ENCODE assay signal across 1 cellular context in genomic region chr4:139555073-139555704, GRCh38.
TF ChIP-seq lines count a peak whose summit lies in the region.

No MANE protein-coding gene starts in this region.

TF ChIP-seq in HepG2, 621 proteins besides CTCF, POLR2A, EP300 and RAD21 (continued from another document and continues in another):
- TF ChIP-seq, protein P1, sequence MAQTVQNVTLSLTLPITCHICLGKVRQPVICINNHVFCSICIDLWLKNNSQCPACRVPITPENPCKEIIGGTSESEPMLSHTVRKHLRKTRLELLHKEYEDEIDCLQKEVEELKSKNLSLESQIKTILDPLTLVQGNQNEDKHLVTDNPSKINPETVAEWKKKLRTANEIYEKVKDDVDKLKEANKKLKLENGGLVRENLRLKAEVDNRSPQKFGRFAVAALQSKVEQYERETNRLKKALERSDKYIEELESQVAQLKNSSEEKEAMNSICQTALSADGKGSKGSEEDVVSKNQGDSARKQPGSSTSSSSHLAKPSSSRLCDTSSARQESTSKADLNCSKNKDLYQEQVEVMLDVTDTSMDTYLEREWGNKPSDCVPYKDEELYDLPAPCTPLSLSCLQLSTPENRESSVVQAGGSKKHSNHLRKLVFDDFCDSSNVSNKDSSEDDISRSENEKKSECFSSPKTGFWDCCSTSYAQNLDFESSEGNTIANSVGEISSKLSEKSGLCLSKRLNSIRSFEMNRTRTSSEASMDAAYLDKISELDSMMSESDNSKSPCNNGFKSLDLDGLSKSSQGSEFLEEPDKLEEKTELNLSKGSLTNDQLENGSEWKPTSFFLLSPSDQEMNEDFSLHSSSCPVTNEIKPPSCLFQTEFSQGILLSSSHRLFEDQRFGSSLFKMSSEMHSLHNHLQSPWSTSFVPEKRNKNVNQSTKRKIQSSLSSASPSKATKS (CRISPR knock-in tag; IDR thresholded peaks at IDR 0.05), result no peak
- TF ChIP-seq ISL2 (CRISPR knock-in tag; IDR thresholded peaks at IDR 0.05) (no peak), E2F1 (CRISPR knock-in tag; IDR thresholded peaks at IDR 0.05) (no peak), ZNF432 (CRISPR knock-in tag; IDR thresholded peaks at IDR 0.05; ENCODE audit: borderline replicate concordance) (no peak), ZFAT (CRISPR knock-in tag; conservative IDR thresholded peaks at IDR 0.05) (no peak), ZIK1 (CRISPR knock-in tag; IDR thresholded peaks at IDR 0.05; ENCODE audit: borderline replicate concordance, low read depth) (no peak), JUNB (CRISPR knock-in tag; IDR thresholded peaks at IDR 0.05; ENCODE audit: borderline replicate concordance) (no peak), U2AF1 (optimal IDR thresholded peaks at IDR 0.05; ENCODE audit: low read depth, low read length) (no peak), MBNL3 (CRISPR knock-in tag; conservative IDR thresholded peaks at IDR 0.05) (no peak), ZNF556 (CRISPR knock-in tag; IDR thresholded peaks at IDR 0.05; ENCODE audit: borderline replicate concordance) (no peak), ZNF773 (CRISPR knock-in tag; IDR thresholded peaks at IDR 0.05; ENCODE audit: borderline replicate concordance) (no peak), NFKB2 (CRISPR knock-in tag; IDR thresholded peaks at IDR 0.05; ENCODE audit: borderline replicate concordance) (no peak), SALL1 (CRISPR knock-in tag; IDR thresholded peaks at IDR 0.05) (peak; percentile 45; the same call in 1 of the 2 replicates), RNF2 (conservative IDR thresholded peaks at IDR 0.05; ENCODE audit: low read depth) (peak; percentile 25; the same call in 1 of the 2 replicates), PLSCR1 (CRISPR knock-in tag; IDR thresholded peaks at IDR 0.05; ENCODE audit: borderline replicate concordance) (no peak), ZNF235 (CRISPR knock-in tag; IDR thresholded peaks at IDR 0.05; ENCODE audit: borderline replicate concordance) (no peak), ZNF317 (CRISPR knock-in tag; IDR thresholded peaks at IDR 0.05) (no peak), RXRA (CRISPR knock-in tag; IDR thresholded peaks at IDR 0.05) (peak; percentile 41; the same call in 1 of the 2 replicates), SMAD1 (CRISPR knock-in tag; IDR thresholded peaks at IDR 0.05; ENCODE audit: borderline replicate concordance, low read depth) (no peak), ZMYM4 (CRISPR knock-in tag; IDR thresholded peaks at IDR 0.05) (peak; percentile 25; the same call in 1 of the 2 replicates), TSC22D2 (CRISPR knock-in tag; IDR thresholded peaks at IDR 0.05; ENCODE audit: borderline replicate concordance) (no peak), CBX2 (IDR thresholded peaks at IDR 0.05; ENCODE audit: low read depth, low read length) (peak; percentile 93; the same call in 1 of the 2 replicates), CBX2 (CRISPR knock-in tag; IDR thresholded peaks at IDR 0.05; ENCODE audit: low read depth) (0 out of 2 replicates have a peak, but pooled peaks have one; percentile 26), ZNF710 (CRISPR knock-in tag; IDR thresholded peaks at IDR 0.05; ENCODE audit: borderline replicate concordance) (no peak), ZMAT3 (CRISPR knock-in tag; conservative IDR thresholded peaks at IDR 0.05) (no peak), KDM3A (CRISPR knock-in tag; IDR thresholded peaks at IDR 0.05; ENCODE audit: low read depth) (no peak), GPBP1L1 (CRISPR knock-in tag; IDR thresholded peaks at IDR 0.05) (no peak), HINFP (CRISPR knock-in tag; IDR thresholded peaks at IDR 0.05; ENCODE audit: low read depth) (peak; percentile 24; the same call in 1 of the 2 replicates), SRSF1 (optimal IDR thresholded peaks at IDR 0.05; ENCODE audit: low read depth, low read length) (no peak), ZNF619 (CRISPR knock-in tag; IDR thresholded peaks at IDR 0.05) (no peak), ZNF331 (CRISPR knock-in tag; IDR thresholded peaks at IDR 0.05) (no peak)
- TF ChIP-seq, protein P2, sequence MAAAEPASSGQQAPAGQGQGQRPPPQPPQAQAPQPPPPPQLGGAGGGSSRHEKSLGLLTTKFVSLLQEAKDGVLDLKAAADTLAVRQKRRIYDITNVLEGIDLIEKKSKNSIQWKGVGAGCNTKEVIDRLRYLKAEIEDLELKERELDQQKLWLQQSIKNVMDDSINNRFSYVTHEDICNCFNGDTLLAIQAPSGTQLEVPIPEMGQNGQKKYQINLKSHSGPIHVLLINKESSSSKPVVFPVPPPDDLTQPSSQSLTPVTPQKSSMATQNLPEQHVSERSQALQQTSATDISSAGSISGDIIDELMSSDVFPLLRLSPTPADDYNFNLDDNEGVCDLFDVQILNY (CRISPR knock-in tag; conservative IDR thresholded peaks at IDR 0.05), result no peak
- TF ChIP-seq, protein P3, sequence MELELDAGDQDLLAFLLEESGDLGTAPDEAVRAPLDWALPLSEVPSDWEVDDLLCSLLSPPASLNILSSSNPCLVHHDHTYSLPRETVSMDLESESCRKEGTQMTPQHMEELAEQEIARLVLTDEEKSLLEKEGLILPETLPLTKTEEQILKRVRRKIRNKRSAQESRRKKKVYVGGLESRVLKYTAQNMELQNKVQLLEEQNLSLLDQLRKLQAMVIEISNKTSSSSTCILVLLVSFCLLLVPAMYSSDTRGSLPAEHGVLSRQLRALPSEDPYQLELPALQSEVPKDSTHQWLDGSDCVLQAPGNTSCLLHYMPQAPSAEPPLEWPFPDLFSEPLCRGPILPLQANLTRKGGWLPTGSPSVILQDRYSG (CRISPR knock-in tag; IDR thresholded peaks at IDR 0.05), result no peak
- TF ChIP-seq, protein P4, sequence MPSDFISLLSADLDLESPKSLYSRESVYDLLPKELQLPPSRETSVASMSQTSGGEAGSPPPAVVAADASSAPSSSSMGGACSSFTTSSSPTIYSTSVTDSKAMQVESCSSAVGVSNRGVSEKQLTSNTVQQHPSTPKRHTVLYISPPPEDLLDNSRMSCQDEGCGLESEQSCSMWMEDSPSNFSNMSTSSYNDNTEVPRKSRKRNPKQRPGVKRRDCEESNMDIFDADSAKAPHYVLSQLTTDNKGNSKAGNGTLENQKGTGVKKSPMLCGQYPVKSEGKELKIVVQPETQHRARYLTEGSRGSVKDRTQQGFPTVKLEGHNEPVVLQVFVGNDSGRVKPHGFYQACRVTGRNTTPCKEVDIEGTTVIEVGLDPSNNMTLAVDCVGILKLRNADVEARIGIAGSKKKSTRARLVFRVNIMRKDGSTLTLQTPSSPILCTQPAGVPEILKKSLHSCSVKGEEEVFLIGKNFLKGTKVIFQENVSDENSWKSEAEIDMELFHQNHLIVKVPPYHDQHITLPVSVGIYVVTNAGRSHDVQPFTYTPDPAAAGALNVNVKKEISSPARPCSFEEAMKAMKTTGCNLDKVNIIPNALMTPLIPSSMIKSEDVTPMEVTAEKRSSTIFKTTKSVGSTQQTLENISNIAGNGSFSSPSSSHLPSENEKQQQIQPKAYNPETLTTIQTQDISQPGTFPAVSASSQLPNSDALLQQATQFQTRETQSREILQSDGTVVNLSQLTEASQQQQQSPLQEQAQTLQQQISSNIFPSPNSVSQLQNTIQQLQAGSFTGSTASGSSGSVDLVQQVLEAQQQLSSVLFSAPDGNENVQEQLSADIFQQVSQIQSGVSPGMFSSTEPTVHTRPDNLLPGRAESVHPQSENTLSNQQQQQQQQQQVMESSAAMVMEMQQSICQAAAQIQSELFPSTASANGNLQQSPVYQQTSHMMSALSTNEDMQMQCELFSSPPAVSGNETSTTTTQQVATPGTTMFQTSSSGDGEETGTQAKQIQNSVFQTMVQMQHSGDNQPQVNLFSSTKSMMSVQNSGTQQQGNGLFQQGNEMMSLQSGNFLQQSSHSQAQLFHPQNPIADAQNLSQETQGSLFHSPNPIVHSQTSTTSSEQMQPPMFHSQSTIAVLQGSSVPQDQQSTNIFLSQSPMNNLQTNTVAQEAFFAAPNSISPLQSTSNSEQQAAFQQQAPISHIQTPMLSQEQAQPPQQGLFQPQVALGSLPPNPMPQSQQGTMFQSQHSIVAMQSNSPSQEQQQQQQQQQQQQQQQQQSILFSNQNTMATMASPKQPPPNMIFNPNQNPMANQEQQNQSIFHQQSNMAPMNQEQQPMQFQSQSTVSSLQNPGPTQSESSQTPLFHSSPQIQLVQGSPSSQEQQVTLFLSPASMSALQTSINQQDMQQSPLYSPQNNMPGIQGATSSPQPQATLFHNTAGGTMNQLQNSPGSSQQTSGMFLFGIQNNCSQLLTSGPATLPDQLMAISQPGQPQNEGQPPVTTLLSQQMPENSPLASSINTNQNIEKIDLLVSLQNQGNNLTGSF (CRISPR knock-in tag; IDR thresholded peaks at IDR 0.05), result no peak
- TF ChIP-seq, protein P5, sequence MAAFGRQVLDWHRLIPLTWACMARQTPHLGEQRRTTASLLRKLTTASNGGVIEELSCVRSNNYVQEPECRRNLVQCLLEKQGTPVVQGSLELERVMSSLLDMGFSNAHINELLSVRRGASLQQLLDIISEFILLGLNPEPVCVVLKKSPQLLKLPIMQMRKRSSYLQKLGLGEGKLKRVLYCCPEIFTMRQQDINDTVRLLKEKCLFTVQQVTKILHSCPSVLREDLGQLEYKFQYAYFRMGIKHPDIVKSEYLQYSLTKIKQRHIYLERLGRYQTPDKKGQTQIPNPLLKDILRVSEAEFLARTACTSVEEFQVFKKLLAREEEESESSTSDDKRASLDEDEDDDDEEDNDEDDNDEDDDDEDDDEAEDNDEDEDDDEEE (CRISPR knock-in tag; IDR thresholded peaks at IDR 0.05), result no peak
- TF ChIP-seq, protein P6, sequence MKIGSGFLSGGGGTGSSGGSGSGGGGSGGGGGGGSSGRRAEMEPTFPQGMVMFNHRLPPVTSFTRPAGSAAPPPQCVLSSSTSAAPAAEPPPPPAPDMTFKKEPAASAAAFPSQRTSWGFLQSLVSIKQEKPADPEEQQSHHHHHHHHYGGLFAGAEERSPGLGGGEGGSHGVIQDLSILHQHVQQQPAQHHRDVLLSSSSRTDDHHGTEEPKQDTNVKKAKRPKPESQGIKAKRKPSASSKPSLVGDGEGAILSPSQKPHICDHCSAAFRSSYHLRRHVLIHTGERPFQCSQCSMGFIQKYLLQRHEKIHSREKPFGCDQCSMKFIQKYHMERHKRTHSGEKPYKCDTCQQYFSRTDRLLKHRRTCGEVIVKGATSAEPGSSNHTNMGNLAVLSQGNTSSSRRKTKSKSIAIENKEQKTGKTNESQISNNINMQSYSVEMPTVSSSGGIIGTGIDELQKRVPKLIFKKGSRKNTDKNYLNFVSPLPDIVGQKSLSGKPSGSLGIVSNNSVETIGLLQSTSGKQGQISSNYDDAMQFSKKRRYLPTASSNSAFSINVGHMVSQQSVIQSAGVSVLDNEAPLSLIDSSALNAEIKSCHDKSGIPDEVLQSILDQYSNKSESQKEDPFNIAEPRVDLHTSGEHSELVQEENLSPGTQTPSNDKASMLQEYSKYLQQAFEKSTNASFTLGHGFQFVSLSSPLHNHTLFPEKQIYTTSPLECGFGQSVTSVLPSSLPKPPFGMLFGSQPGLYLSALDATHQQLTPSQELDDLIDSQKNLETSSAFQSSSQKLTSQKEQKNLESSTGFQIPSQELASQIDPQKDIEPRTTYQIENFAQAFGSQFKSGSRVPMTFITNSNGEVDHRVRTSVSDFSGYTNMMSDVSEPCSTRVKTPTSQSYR (CRISPR knock-in tag; IDR thresholded peaks at IDR 0.05; ENCODE audit: borderline replicate concordance), result peak; percentile 36; the same call in 1 of the 2 replicates
